Comparison of ENCODE assay signal across 1 cellular context in genomic region chr21:42401820-42402251, GRCh38.
A peak's percentile ranks its signal among the peaks of the same experiment; 100 is the strongest.
TF ChIP-seq lines count a peak whose summit lies in the region.

No MANE protein-coding gene starts in this region.

TF ChIP-seq in HepG2, 621 proteins besides CTCF, POLR2A, EP300 and RAD21:
- TF ChIP-seq PHF21A (CRISPR knock-in tag; IDR thresholded peaks at IDR 0.05) (no peak), ZNF10 (CRISPR knock-in tag; IDR thresholded peaks at IDR 0.05; ENCODE audit: borderline replicate concordance, low read depth) (peak; percentile 53; the same call in 1 of the 2 replicates)
